Comparison of ENCODE assay signal across 13 cellular contexts in the genomic region with DNA sequence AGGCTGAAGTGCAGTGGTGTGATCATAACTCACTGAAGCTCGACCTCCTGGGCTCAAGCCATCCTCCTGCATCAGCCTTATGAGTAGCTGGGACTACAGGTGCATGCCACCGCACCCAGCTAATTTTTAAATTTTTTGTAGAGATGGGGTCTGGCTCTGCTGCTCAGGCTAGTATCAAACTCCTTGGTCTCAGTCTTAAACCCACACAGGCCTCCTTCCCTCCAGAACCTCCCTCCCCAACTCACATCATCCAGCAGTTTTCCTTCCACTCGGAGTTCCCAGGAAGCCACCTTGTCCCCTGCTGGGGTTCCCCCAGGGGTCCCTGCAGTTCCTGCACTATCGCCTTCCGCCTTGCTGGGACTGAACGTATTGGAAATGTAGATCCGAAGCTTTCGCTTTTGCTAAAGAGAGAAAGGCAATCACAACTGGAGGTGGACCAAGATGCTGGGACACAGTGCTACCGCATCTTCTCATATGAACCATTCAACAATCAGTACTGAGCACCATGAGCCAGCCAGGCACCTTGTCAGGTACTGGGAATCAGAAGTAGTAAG. TPM values are rescaled to one million over a fixed set of nuclear protein-coding genes. Genes with fewer than 3 reads are reported as not detected.
DNase-seq lines count a peak whose midpoint lies in the region; ATAC-seq and TF ChIP-seq lines count a peak whose summit lies in the region.
"Had no signal": no experiment of that assay in that cellular context is flagged by ENCODE, and none has a peak within 500 bp of the region (broad histone marks: within the 10 kb centered on the region; RNA-seq: fewer than 3 reads in every experiment).

No MANE protein-coding gene starts in this region.

- H4K20me1 ChIP-seq in SU-DHL-6 (ENCODE audit: low read depth, low read length): no peaks in the 10 kb centered on the region; the same call in 1 of the 2 replicates

- H3K27me3 ChIP-seq in SU-DHL-6 (ENCODE audit: low read length) (no peaks in the 10 kb centered on the region), esophagus squamous epithelium (no peaks in the 10 kb centered on the region), adrenal gland (no peaks in the 10 kb centered on the region)

- no peaks in the 10 kb centered on the region for H3K27me3 Mint-ChIP-seq in activated naive CD4-positive, alpha-beta T cell treated with anti-CD3 and anti-CD28 coated beads, Interleukin-2, amount 10 ng/mL, durations not matched to agents 7 days and 5 days

- H3K9me2 ChIP-seq in SU-DHL-6 (replicated peaks; ENCODE audit: insufficient read depth, low read length): no peaks in the 10 kb centered on the region

- H3K4me2 ChIP-seq in SU-DHL-6 (ENCODE audit: low read depth, low read length, poor library complexity, severe bottlenecking): no peak overlapping the region

- H3K9me3 Mint-ChIP-seq in activated naive CD4-positive, alpha-beta T cell treated with anti-CD3 and anti-CD28 coated beads, Interleukin-2, amount 10 ng/mL, durations not matched to agents 7 days and 5 days: no peaks in the 10 kb centered on the region

- no peak overlapping the region for H3K27ac ChIP-seq in SU-DHL-6 (ENCODE audit: low read depth, low read length)
- H3K27ac ChIP-seq in esophagus squamous epithelium: peak overlapping the region in 3 of 4 donors; percentile 7 to 51 (median 36)
- peak overlapping the region; percentile 59 for H3K27ac ChIP-seq in substantia nigra (ENCODE audit: low read depth, low read length, poor library complexity, severe bottlenecking)
- H3K27ac ChIP-seq in adrenal gland: peak overlapping the region in 1 of 5 donors; percentile 30

- CTCF ChIA-PET in activated naive CD4-positive, alpha-beta T cell treated with anti-CD3 and anti-CD28 coated beads, Interleukin-2, amount 10 ng/mL, durations not matched to agents 7 days and 5 days (lab: Charles Lee): interaction anchor here (0.6 to 2.8 kb wide), 8 partner anchors 10 to 416 kb away, joined by 3 to 10 read pairs (median 4); no protein-coding TSS in a partner anchor

- H3K36me3 ChIP-seq in SU-DHL-6 (ENCODE audit: low read length): no peaks in the 10 kb centered on the region
- peaks cover 38 to 74% (median 66%) of the 10 kb centered on the region in 3 donors for H3K36me3 ChIP-seq in esophagus squamous epithelium
- H3K36me3 ChIP-seq in adrenal gland (replicated peaks in 1 of 2): peaks cover 0 to 69% of the 10 kb centered on the region in 2 donors

- WGBS in esophagus squamous epithelium, 2 donors: 73 to 87% methylated on average over 3 to 8 of the region's 9 CpGs
- 79 to 95% (median 83%) methylated on average over 8 to 9 of the region's 9 CpGs for WGBS in adrenal gland, 4 donors

- H2AFZ ChIP-seq in SU-DHL-6 (ENCODE audit: low read depth, low read length, severe bottlenecking): no peak overlapping the region

- H3K4me3 ChIP-seq in SU-DHL-6 (ENCODE audit: insufficient read depth, low read length, poor library complexity, severe bottlenecking): no peak overlapping the region
- no peak overlapping the region for H3K4me3 ChIP-seq in esophagus squamous epithelium
- no peak overlapping the region for H3K4me3 ChIP-seq in adrenal gland
- H3K4me3 ChIP-seq: lung had no signal

- peak; percentile 2 for TF ChIP-seq CTCF in SU-DHL-6 (IDR thresholded peaks at IDR 0.05; ENCODE audit: insufficient read depth, low read length, poor library complexity, severe bottlenecking)
- no peak for TF ChIP-seq CTCF in esophagus squamous epithelium (IDR thresholded peaks at IDR 0.05)
- TF ChIP-seq CTCF in adrenal gland (IDR thresholded peaks at IDR 0.05): no peak

- peak overlapping the region; percentile 70 for H3K27ac Mint-ChIP-seq in activated naive CD4-positive, alpha-beta T cell treated with anti-CD3 and anti-CD28 coated beads, Interleukin-2, amount 10 ng/mL, durations not matched to agents 7 days and 5 days

- H3F3A ChIP-seq in SU-DHL-6 (ENCODE audit: insufficient read depth): 0 out of 2 replicates have a peak, but pooled peaks cover 4% of the 10 kb centered on the region

- no peak for DNase-seq in activated naive CD4-positive, alpha-beta T cell treated with anti-CD3 and anti-CD28 coated beads, Interleukin-2, amount 10 ng/mL, durations not matched to agents 7 days and 5 days
- DNase-seq in activated naive CD4-positive, alpha-beta T cell treated with Interleukin-2 at 50 U/mL for 16 hours: no peak
- DNase-seq in esophagus squamous epithelium (lab: John Stamatoyannopoulos, UW) (no peak), substantia nigra (lab: John Stamatoyannopoulos, UW) (no peak), DMS 273 treated with DMSO at 0.1 percent for 48 hours (lab: John Stamatoyannopoulos, UW) (no peak), adrenal gland (no peak)

- no peak for ATAC-seq in GM19455 (IDR thresholded peaks at IDR 0.05; ENCODE audit: unreplicated experiment)

- no peak overlapping the region for H3K9ac ChIP-seq in SU-DHL-6 (ENCODE audit: low read length)

- H3K4me1 ChIP-seq in esophagus squamous epithelium: peaks cover 35 to 81% (median 42%) of the 10 kb centered on the region in 3 donors
- H3K4me1 ChIP-seq in adrenal gland (replicated peaks in 1 of 2): peaks cover 28 to 41% of the 10 kb centered on the region in 2 donors

- peaks cover 60% of the 10 kb centered on the region for H3K4me1 Mint-ChIP-seq in activated naive CD4-positive, alpha-beta T cell treated with anti-CD3 and anti-CD28 coated beads, Interleukin-2, amount 10 ng/mL, durations not matched to agents 7 days and 5 days

- peaks cover 59% of the 10 kb centered on the region for H3K36me3 Mint-ChIP-seq in activated naive CD4-positive, alpha-beta T cell treated with anti-CD3 and anti-CD28 coated beads, Interleukin-2, amount 10 ng/mL, durations not matched to agents 7 days and 5 days

- peaks cover 37% of the 10 kb centered on the region for H3K79me2 ChIP-seq in SU-DHL-6 (ENCODE audit: insufficient read depth, low read length)

- no peak for TF ChIP-seq POLR2A in esophagus squamous epithelium (IDR thresholded peaks at IDR 0.05)
- TF ChIP-seq POLR2A in adrenal gland (IDR thresholded peaks at IDR 0.05): no peak

- no peak overlapping the region for H3K4me3 Mint-ChIP-seq in activated naive CD4-positive, alpha-beta T cell treated with anti-CD3 and anti-CD28 coated beads, Interleukin-2, amount 10 ng/mL, durations not matched to agents 7 days and 5 days

- H3K9me3 ChIP-seq in SU-DHL-6 (ENCODE audit: insufficient read depth, low read length): no peaks in the 10 kb centered on the region
- no peaks in the 10 kb centered on the region for H3K9me3 ChIP-seq in esophagus squamous epithelium
- H3K9me3 ChIP-seq in adrenal gland (replicated peaks in 1 of 3): no peaks in the 10 kb centered on the region

- intact Hi-C loops in esophagus squamous epithelium (cut with DNase I): no loop called here
- intact Hi-C loops in adrenal gland (cut with DNase I): no loop called here

RNA-seq across cellular contexts. Expression of gene SMARCD2, which starts 7.2 kb away (rescaled TPM):
- total RNA-seq in esophagus squamous epithelium: 100 to 1,000 TPM; 111 to 161 (median 133) TPM
- total RNA-seq in adrenal gland: 100 to 1,000 TPM in 4 of 8 donors, 10 to 100 TPM in 4; 41.9 to 185 (median 99.0) TPM
- polyA plus RNA-seq in adrenal gland: 10 to 100 TPM; 43.1 to 53.7 (median 52.7) TPM

RNA-seq across cellular contexts. Expression of gene FTSJ3, which starts 7.8 kb away (rescaled TPM):
- 10 to 100 TPM; 19.8 to 52.3 (median 29.0) TPM for total RNA-seq in esophagus squamous epithelium
- 10 to 100 TPM; 32.4 to 56.1 (median 43.2) TPM for total RNA-seq in adrenal gland
- polyA plus RNA-seq in adrenal gland: 10 to 100 TPM; 19.4 to 54.1 (median 44.9) TPM

RNA-seq across cellular contexts. Expression of gene PSMC5, which starts 8.0 kb away (rescaled TPM):
- total RNA-seq in esophagus squamous epithelium (10 to 100 TPM; 55.0 to 87.9 (median 80.7) TPM), adrenal gland (100 to 1,000 TPM in 5 of 8 donors, 10 to 100 TPM in 3; 79.8 to 167 (median 127) TPM)
- 100 to 1,000 TPM; 232 to 273 (median 247) TPM for polyA plus RNA-seq in adrenal gland

RNA-seq across cellular contexts. Expression of gene CSH2, which starts 38.2 kb away (rescaled TPM):
- total RNA-seq in esophagus squamous epithelium (not detected), adrenal gland (not detected)
- not detected for polyA plus RNA-seq in adrenal gland
- total RNA-seq: Daoy, fibroblast of lung, lung, omental fat pad had no signal
- polyA plus RNA-seq: fibroblast of lung, lung had no signal

RNA-seq across cellular contexts. Expression of gene GH2, which starts 46.5 kb away (rescaled TPM):
- total RNA-seq in esophagus squamous epithelium (not detected), adrenal gland (not detected)
- not detected for polyA plus RNA-seq in adrenal gland
- total RNA-seq: cerebellum, Daoy, fibroblast of lung, lung, omental fat pad had no signal
- polyA plus RNA-seq: fibroblast of lung, lung had no signal
